Comparison of ENCODE assay signal across 10 cellular contexts in the genomic region with DNA sequence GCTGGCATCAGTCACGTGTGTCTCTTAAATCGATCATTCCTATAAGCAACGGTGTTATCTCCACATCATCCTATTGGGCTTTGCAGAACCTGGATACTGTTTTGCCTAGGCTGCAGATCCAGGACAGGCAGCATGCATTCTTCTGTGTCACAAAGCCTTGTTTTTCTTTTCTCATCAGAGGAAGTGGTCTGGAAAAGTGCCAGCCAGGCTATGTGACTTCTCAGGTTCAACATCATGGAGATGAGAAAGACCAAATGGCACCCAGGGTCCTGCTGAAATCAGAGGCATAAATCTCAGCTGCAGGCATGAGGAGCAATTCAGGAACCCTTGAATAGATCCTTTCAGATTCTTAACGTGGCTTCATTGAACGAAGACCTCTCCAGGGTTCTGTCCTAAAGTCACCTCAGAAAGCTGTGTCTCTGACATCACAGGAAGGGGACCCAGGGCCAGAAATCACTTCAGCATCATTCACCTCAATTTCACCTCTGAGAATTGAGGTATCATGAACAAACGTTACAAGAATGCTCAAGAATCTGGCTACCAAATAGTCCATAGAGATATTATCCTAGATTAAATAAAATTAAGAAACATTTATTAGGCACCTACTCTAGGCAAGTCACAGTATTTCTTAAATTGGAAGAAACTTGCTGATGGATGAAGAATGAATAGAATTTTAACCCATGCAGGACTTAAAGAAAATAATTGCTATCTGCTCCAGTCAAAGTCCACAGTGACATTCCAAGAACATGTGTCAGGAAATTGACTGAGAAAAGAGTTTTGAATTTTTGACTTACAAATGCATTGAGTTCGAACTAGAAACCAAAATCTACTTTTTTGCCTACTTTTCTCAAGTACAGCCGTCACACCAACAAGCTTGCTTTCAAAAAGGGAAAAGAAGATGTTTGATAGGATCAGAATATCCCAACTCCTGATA.
DNase-seq lines count a peak whose midpoint lies in the region; ATAC-seq and TF ChIP-seq lines count a peak whose summit lies in the region.
"Had no signal": no experiment of that assay in that cellular context is flagged by ENCODE, and none has a peak within 500 bp of the region (broad histone marks: within the 10 kb centered on the region; RNA-seq: fewer than 3 reads in every experiment).

No MANE protein-coding gene starts in this region.

- H3K4me1 ChIP-seq in GM23248 (ENCODE audit: insufficient read depth) (peaks cover 32% of the 10 kb centered on the region), SK-N-SH (ENCODE audit: control insufficient read depth in 1 of 2, insufficient read depth in 2 of 2, low read depth in 1 of 2, low read length in 1 of 2) (peaks cover 4 to 32% of the 10 kb centered on the region in 2 experiments)
- H3K4me1 ChIP-seq: prostate gland had no signal

- H3K4me3 ChIP-seq in GM23248: no peak overlapping the region
- no peak overlapping the region for H3K4me3 ChIP-seq in SK-N-SH (ENCODE audit: low read depth in 2 of 2, low read length in 1 of 2)
- H3K4me3 ChIP-seq: prostate gland had no signal

- DNase-seq in GM23248 (peak; percentile 27), SK-N-SH (no peak), myocyte (ENCODE audit: low read depth) (peak; percentile 67), left lobe of liver (ENCODE audit: low spot score) (no peak)
- peak; percentile 42 for DNase-seq in activated naive CD8-positive, alpha-beta T cell treated with anti-CD3 and anti-CD28 coated beads, Interleukin-2, amount 50 U/mL, for 24 hours
- DNase-seq: left cardiac atrium had no signal

- CTCF ChIA-PET in SK-N-SH (lab: Yijun Ruan, JAX): interaction anchor here (0.8 to 1.3 kb wide), 5 partner anchors 13 to 903 kb away, joined by 3 to 4 read pairs (median 4); no protein-coding TSS in a partner anchor

- H3K9me2 ChIP-seq in GM23248 (ENCODE audit: insufficient read depth): no peaks in the 10 kb centered on the region
- no peaks in the 10 kb centered on the region for H3K9me2 ChIP-seq in SK-N-SH

- H2AFZ ChIP-seq in GM23248 (no peak overlapping the region), SK-N-SH (ENCODE audit: low read depth) (no peak overlapping the region)

- POLR2A ChIA-PET in SK-N-SH (lab: Yijun Ruan, JAX): no interaction called here

- H3K9me3 ChIP-seq in GM23248 (ENCODE audit: low read depth) (no peaks in the 10 kb centered on the region), SK-N-SH (0 out of 2 replicates have a peak, but pooled peaks cover 3% of the 10 kb centered on the region)
- H3K9me3 ChIP-seq: prostate gland had no signal

- peaks cover 11% of the 10 kb centered on the region; the same call in 1 of the 2 replicates for H3F3A ChIP-seq in GM23248 (ENCODE audit: insufficient read depth)
- H3F3A ChIP-seq in SK-N-SH (replicated peaks; ENCODE audit: insufficient read depth): peaks cover 53% of the 10 kb centered on the region

- peaks cover 8% of the 10 kb centered on the region for H3K36me3 Mint-ChIP-seq in activated naive CD8-positive, alpha-beta T cell treated with anti-CD3 and anti-CD28 coated beads, Interleukin-2, amount 50 U/mL, for 24 hours (ENCODE audit: low read depth)

- peak; percentile 38 to 90; a peak in 2 of 4 replicates for TF ChIP-seq EP300 in SK-N-SH (IDR thresholded peaks at IDR 0.05; ENCODE audit: borderline replicate concordance in 1 of 2, low read depth in 1 of 2, low read length in 1 of 2)

- H3K4me2 ChIP-seq in GM23248 (ENCODE audit: unreplicated experiment): no peak overlapping the region
- H3K4me2 ChIP-seq in SK-N-SH: peak overlapping the region; percentile 14; the same call in 1 of the 2 replicates

- in situ Hi-C loops in GM23248 (cut with MboI): no loop called here

- no peaks in the 10 kb centered on the region for H3K27me3 Mint-ChIP-seq in activated naive CD8-positive, alpha-beta T cell treated with anti-CD3 and anti-CD28 coated beads, Interleukin-2, amount 50 U/mL, for 24 hours

- H3K27ac Mint-ChIP-seq in activated naive CD8-positive, alpha-beta T cell treated with anti-CD3 and anti-CD28 coated beads, Interleukin-2, amount 50 U/mL, for 24 hours: peak overlapping the region; percentile 97

- ATAC-seq in activated naive CD8-positive, alpha-beta T cell treated with anti-CD3 and anti-CD28 coated beads, Interleukin-2, amount 50 U/mL, for 24 hours: no peak
- ATAC-seq in GM18909 (IDR thresholded peaks at IDR 0.05; ENCODE audit: poor library complexity, unreplicated experiment): no peak
- no peak for ATAC-seq in HG03342 (IDR thresholded peaks at IDR 0.05; ENCODE audit: unreplicated experiment)
- ATAC-seq in GM18519 (IDR thresholded peaks at IDR 0.05; ENCODE audit: low FRiP score, unreplicated experiment): no peak
- no peak for ATAC-seq in left lobe of liver
- ATAC-seq: left cardiac atrium had no signal

- H3K4me1 Mint-ChIP-seq in activated naive CD8-positive, alpha-beta T cell treated with anti-CD3 and anti-CD28 coated beads, Interleukin-2, amount 50 U/mL, for 24 hours: peaks cover 72% of the 10 kb centered on the region

- peaks cover 16% of the 10 kb centered on the region for H3K9me3 Mint-ChIP-seq in activated naive CD8-positive, alpha-beta T cell treated with anti-CD3 and anti-CD28 coated beads, Interleukin-2, amount 50 U/mL, for 24 hours

- WGBS in GM23248 (ENCODE audit: low coverage in 1 of 2, low lambda C conversion rate in 2 of 2, missing lambda C conversion rate in 2 of 2), 2 experiments: 75% methylated on average over 8 of the region's 8 CpGs
- 39% methylated on average over 8 of the region's 8 CpGs for WGBS in SK-N-SH (ENCODE audit: low lambda C conversion rate)

- H3K27me3 ChIP-seq in GM23248 (replicated peaks; ENCODE audit: insufficient read depth) (no peaks in the 10 kb centered on the region), SK-N-SH (ENCODE audit: insufficient read depth) (no peaks in the 10 kb centered on the region)

- H3K9ac ChIP-seq in GM23248 (no peak overlapping the region), SK-N-SH (no peak overlapping the region)

- H3K79me2 ChIP-seq in GM23248 (ENCODE audit: insufficient read depth): no peaks in the 10 kb centered on the region
- no peaks in the 10 kb centered on the region for H3K79me2 ChIP-seq in SK-N-SH (ENCODE audit: insufficient read depth)

- H4K20me1 ChIP-seq in GM23248 (ENCODE audit: insufficient read depth) (no peaks in the 10 kb centered on the region), SK-N-SH (ENCODE audit: insufficient read depth) (no peaks in the 10 kb centered on the region)

- H3K27ac ChIP-seq in GM23248 (no peak overlapping the region), SK-N-SH (ENCODE audit: low read depth in 2 of 2, low read length in 1 of 2) (peak overlapping the region; percentile 55 to 96; a peak in 3 of 4 replicates)
- H3K27ac ChIP-seq: prostate gland had no signal

- H3K36me3 ChIP-seq in GM23248 (ENCODE audit: low read depth) (no peaks in the 10 kb centered on the region), SK-N-SH (replicated peaks in 1 of 2; ENCODE audit: control insufficient read depth in 1 of 2, insufficient read depth in 2 of 2, low read length in 1 of 2) (no peaks in the 10 kb centered on the region)
- H3K36me3 ChIP-seq: prostate gland had no signal

- TF ChIP-seq CTCF in SK-N-SH (IDR thresholded peaks at IDR 0.05): no peak

- no peak overlapping the region for H3K4me3 Mint-ChIP-seq in activated naive CD8-positive, alpha-beta T cell treated with anti-CD3 and anti-CD28 coated beads, Interleukin-2, amount 50 U/mL, for 24 hours

- no peak for TF ChIP-seq RAD21 in SK-N-SH (IDR thresholded peaks at IDR 0.05; ENCODE audit: low read length)

TF ChIP-seq in SK-N-SH, 30 proteins besides CTCF, POLR2A, EP300 and RAD21 (continues in another document):
- TF ChIP-seq EZH2phosphoT487 (IDR thresholded peaks at IDR 0.05; ENCODE audit: borderline replicate concordance, low read depth) (no peak), TCF12 (IDR thresholded peaks at IDR 0.05) (peak; percentile 94), GABPA (IDR thresholded peaks at IDR 0.05; ENCODE audit: low read depth) (no peak), GATA2 (CRISPR knock-in tag; IDR thresholded peaks at IDR 0.05) (no peak), PBX3 (IDR thresholded peaks at IDR 0.05) (peak; percentile 90), RXRA (IDR thresholded peaks at IDR 0.05; ENCODE audit: borderline replicate concordance, low read depth) (0 out of 2 replicates have a peak, but pooled peaks have one; percentile 5), FOXJ3 (CRISPR knock-in tag; IDR thresholded peaks at IDR 0.05) (no peak), MXI1 (IDR thresholded peaks at IDR 0.05; ENCODE audit: low read depth, low read length) (no peak)
- TF ChIP-seq, protein P1, sequence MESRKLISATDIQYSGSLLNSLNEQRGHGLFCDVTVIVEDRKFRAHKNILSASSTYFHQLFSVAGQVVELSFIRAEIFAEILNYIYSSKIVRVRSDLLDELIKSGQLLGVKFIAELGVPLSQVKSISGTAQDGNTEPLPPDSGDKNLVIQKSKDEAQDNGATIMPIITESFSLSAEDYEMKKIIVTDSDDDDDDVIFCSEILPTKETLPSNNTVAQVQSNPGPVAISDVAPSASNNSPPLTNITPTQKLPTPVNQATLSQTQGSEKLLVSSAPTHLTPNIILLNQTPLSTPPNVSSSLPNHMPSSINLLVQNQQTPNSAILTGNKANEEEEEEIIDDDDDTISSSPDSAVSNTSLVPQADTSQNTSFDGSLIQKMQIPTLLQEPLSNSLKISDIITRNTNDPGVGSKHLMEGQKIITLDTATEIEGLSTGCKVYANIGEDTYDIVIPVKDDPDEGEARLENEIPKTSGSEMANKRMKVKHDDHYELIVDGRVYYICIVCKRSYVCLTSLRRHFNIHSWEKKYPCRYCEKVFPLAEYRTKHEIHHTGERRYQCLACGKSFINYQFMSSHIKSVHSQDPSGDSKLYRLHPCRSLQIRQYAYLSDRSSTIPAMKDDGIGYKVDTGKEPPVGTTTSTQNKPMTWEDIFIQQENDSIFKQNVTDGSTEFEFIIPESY (IDR thresholded peaks at IDR 0.05; ENCODE audit: borderline replicate concordance, low read depth): no peak

Comparison
In these comparisons a context has a peak if more than half of its experiments do, and no peak if none do; other contexts are left out.
1. DNase-seq: peak in GM23248 (single experiment), activated naive CD8-positive, alpha-beta T cell treated with anti-CD3 and anti-CD28 coated beads, Interleukin-2, amount 50 U/mL, for 24 hours (single experiment) and myocyte (single experiment); none in SK-N-SH (single experiment) and left lobe of liver (single experiment).